Comparison of ENCODE assay signal across 22 cellular contexts in genomic region chr20:32516583-32516982, GRCh38.
DNase-seq lines count a peak whose midpoint lies in the region; ATAC-seq and TF ChIP-seq lines count a peak whose summit lies in the region.
"Had no signal": no experiment of that assay in that cellular context is flagged by ENCODE, and none has a peak within 500 bp of the region (broad histone marks: within the 10 kb centered on the region; RNA-seq: fewer than 3 reads in every experiment).

No MANE protein-coding gene starts in this region.

- H3K27ac Mint-ChIP-seq in MCF 10A (ENCODE audit: low read depth, unreplicated experiment) (no peak overlapping the region), T-cell (peak overlapping the region; percentile 80 to 98)
- H3K27ac Mint-ChIP-seq: T-helper 1 cell treated with Interleukin-12 subunit alpha and Interleukin-12 subunit beta and Interleukin-4 antibody, amounts not matched to agents 30 μg/mL and 1 μg/mL, for 36 hours; WTC11 had no signal

- no peaks in the 10 kb centered on the region for H3K27me3 Mint-ChIP-seq in MCF 10A (ENCODE audit: insufficient read depth, unreplicated experiment)
- H3K27me3 Mint-ChIP-seq in T-cell = no peaks in the 10 kb centered on the region

- peak overlapping the region; percentile 76 to 92 for H3K27ac ChIP-seq in breast epithelium
- H3K27ac ChIP-seq in layer of hippocampus (ENCODE audit: low read depth, low read length) = peak overlapping the region; percentile 31
- H3K27ac ChIP-seq in trophoblast cell (ENCODE audit: low read depth, low read length) = peak overlapping the region; percentile 89
- H3K27ac ChIP-seq: GM23248, hepatocyte had no signal

- no peak overlapping the region for H2AFZ ChIP-seq in trophoblast cell (ENCODE audit: insufficient read depth, low read length, poor library complexity)
- H2AFZ ChIP-seq: GM23248, hepatocyte had no signal

- H3K27me3 ChIP-seq in breast epithelium = no peaks in the 10 kb centered on the region
- no peaks in the 10 kb centered on the region for H3K27me3 ChIP-seq in layer of hippocampus (ENCODE audit: control insufficient read depth, insufficient read depth, low read length)
- no peaks in the 10 kb centered on the region for H3K27me3 ChIP-seq in trophoblast cell (ENCODE audit: insufficient read depth, low read length)
- H3K27me3 ChIP-seq: hepatocyte had no signal

- H3K36me3 Mint-ChIP-seq in MCF 10A (ENCODE audit: insufficient read depth, unreplicated experiment) = no peaks in the 10 kb centered on the region
- H3K36me3 Mint-ChIP-seq in T-cell = peaks cover 49% of the 10 kb centered on the region
- H3K36me3 Mint-ChIP-seq: WTC11 had no signal

- H2AK5ac ChIP-seq in trophoblast cell (ENCODE audit: low read length) = peak overlapping the region; percentile 13

- no peak for DNase-seq in breast epithelium (ENCODE audit: low spot score in 2 of 2)
- DNase-seq in MCF 10A (ENCODE audit: unreplicated experiment) = no peak
- no peak for DNase-seq in T-cell
- no peak for DNase-seq in trophoblast cell
- DNase-seq in NCI-H510A (lab: John Stamatoyannopoulos, UW) = no peak
- DNase-seq in SHP77 (lab: John Stamatoyannopoulos, UW) = no peak
- DNase-seq: ACHN; activated naive CD4-positive, alpha-beta T cell; effector CD8-positive, alpha-beta T cell; GM23248; KG1; left colon; NCI-H2171 treated with DMSO at 0.1 percent for 48 hours; NK-92 treated with Interleukin-12 subunit alpha and Interleukin-12 subunit beta, amount 100 ng/mL, for 24 hours; RPMI8226; stimulated activated CD4-positive, alpha-beta T cell treated with anti-CD3 and anti-CD28 coated beads, Interleukin-15, amount 100 ng/mL, for 24 hours had no signal

- peak overlapping the region; percentile 15 for H4K8ac ChIP-seq in trophoblast cell (ENCODE audit: low read depth, low read length)

- no peak overlapping the region for H3K4me3 Mint-ChIP-seq in MCF 10A (ENCODE audit: unreplicated experiment)
- H3K4me3 Mint-ChIP-seq in T-cell = peak overlapping the region in 1 of 3 donors; percentile 93
- H3K4me3 Mint-ChIP-seq: T-helper 1 cell treated with Interleukin-12 subunit alpha and Interleukin-12 subunit beta and Interleukin-4 antibody, amounts not matched to agents 30 μg/mL and 1 μg/mL, for 36 hours; WTC11 had no signal

- no peak overlapping the region for H4K12ac ChIP-seq in trophoblast cell (ENCODE audit: low read depth, low read length)

- H3K4me3 ChIP-seq in breast epithelium (no peak overlapping the region), trophoblast cell (ENCODE audit: low read depth, low read length) (no peak overlapping the region)
- H3K4me3 ChIP-seq: GM12878, GM23248, hepatocyte had no signal

- peak overlapping the region; percentile 70 for H2BK12ac ChIP-seq in trophoblast cell (ENCODE audit: low read length)

- peak overlapping the region; percentile 70 for H4K91ac ChIP-seq in trophoblast cell (ENCODE audit: low read depth, low read length)

- H2BK120ac ChIP-seq in trophoblast cell (ENCODE audit: insufficient read depth, low read length, poor library complexity) = peak overlapping the region; percentile 45

- POLR2A ChIA-PET in MCF 10A (lab: Yijun Ruan, JAX) (no interaction called here), T-cell (lab: Charles Lee) (interaction anchor here (0.7 kb wide), 2 partner anchors 120 to 147 kb away, joined by 3 to 4 read pairs; no protein-coding TSS in a partner anchor)

- H3K14ac ChIP-seq in trophoblast cell (ENCODE audit: low read length) = peak overlapping the region; percentile 8

- H3K4me1 Mint-ChIP-seq in MCF 10A (ENCODE audit: insufficient read depth, unreplicated experiment) = no peaks in the 10 kb centered on the region
- peaks cover 62 to 69% (median 63%) of the 10 kb centered on the region in 3 donors for H3K4me1 Mint-ChIP-seq in T-cell

- TF ChIP-seq CTCF in breast epithelium (IDR thresholded peaks at IDR 0.05) (no peak), MCF 10A (IDR thresholded peaks at IDR 0.05; ENCODE audit: unreplicated experiment) (no peak)

- no CpG with 5 or more reads among the region's 2 CpGs for WGBS in trophoblast cell (ENCODE audit: extremely low coverage, insufficient coverage, insufficient read length)

- CTCF ChIA-PET in MCF 10A (lab: Yijun Ruan, JAX) = interaction anchor here (0.6 to 13.8 kb wide), 2 partner anchors 11 to 136 kb away, joined by 6 to 360 read pairs; no protein-coding TSS in a partner anchor
- CTCF ChIA-PET in T-cell (lab: Charles Lee) = interaction anchor here in 1 of 2 donors (0.7 kb wide), 1 partner anchor 137 kb away, joined by 3 read pairs; no protein-coding TSS in a partner anchor

- BruUV-seq in MCF 10A (replicated peaks; lab: Mats Ljungman, UMichigan) = no TSS peak

- intact Hi-C loops in breast epithelium (cut with DNase I; ENCODE audit: low total_unique reads) (no loop called here), MCF 10A (cut with micrococcal nuclease) (no loop called here)

- H3K9me3 ChIP-seq in breast epithelium (no peaks in the 10 kb centered on the region), trophoblast cell (ENCODE audit: insufficient read depth, low read depth, low read length) (no peaks in the 10 kb centered on the region)

- H3K79me1 ChIP-seq in trophoblast cell (ENCODE audit: low read length) = peaks cover 32% of the 10 kb centered on the region

- ATAC-seq in T-cell (replicated peaks in 1 of 4) = no peak
- no peak for ATAC-seq in GM19455 (IDR thresholded peaks at IDR 0.05; ENCODE audit: unreplicated experiment)
- ATAC-seq: GM12878, left colon, WTC11 had no signal

- peak overlapping the region; percentile 11 for H2BK5ac ChIP-seq in trophoblast cell (ENCODE audit: low read depth, low read length, poor library complexity)

- no peak overlapping the region for H3K9ac ChIP-seq in trophoblast cell (ENCODE audit: low read length)
- H3K9ac ChIP-seq: GM23248 had no signal

- peak overlapping the region; percentile 9 for H3K4ac ChIP-seq in trophoblast cell (ENCODE audit: low read depth, low read length)

- peaks cover 4% of the 10 kb centered on the region for H3K79me2 ChIP-seq in trophoblast cell (ENCODE audit: control insufficient read depth, insufficient read depth, low read length, poor library complexity)
- H3K79me2 ChIP-seq: hepatocyte had no signal

- peak overlapping the region; percentile 8 for H3K4me2 ChIP-seq in trophoblast cell (ENCODE audit: low read length)
- H3K4me2 ChIP-seq: hepatocyte had no signal

- no peaks in the 10 kb centered on the region for H3K36me3 ChIP-seq in breast epithelium
- no peaks in the 10 kb centered on the region for H3K36me3 ChIP-seq in trophoblast cell (ENCODE audit: control insufficient read depth in 1 of 2, insufficient read depth in 2 of 2, low read length in 2 of 2)

- H3K4me1 ChIP-seq in breast epithelium (peaks cover 0 to 15% of the 10 kb centered on the region in 2 donors), trophoblast cell (ENCODE audit: control insufficient read depth in 1 of 2, insufficient read depth in 2 of 2, low read length in 2 of 2) (peaks cover 21 to 37% of the 10 kb centered on the region in 2 experiments)

- H3K18ac ChIP-seq in trophoblast cell (ENCODE audit: low read length) = peak overlapping the region; percentile 33

- no peak overlapping the region for H3K23ac ChIP-seq in trophoblast cell (ENCODE audit: low read length)

- no peak for TF ChIP-seq POLR2A in breast epithelium (IDR thresholded peaks at IDR 0.05)

- H3K9me3 Mint-ChIP-seq in MCF 10A (ENCODE audit: unreplicated experiment) (no peaks in the 10 kb centered on the region), T-cell (no peaks in the 10 kb centered on the region)
- H3K9me3 Mint-ChIP-seq: T-helper 1 cell treated with Interleukin-12 subunit alpha and Interleukin-12 subunit beta and Interleukin-4 antibody, amounts not matched to agents 30 μg/mL and 1 μg/mL, for 36 hours; WTC11 had no signal

Comparison
In these comparisons a context has a peak if more than half of its experiments do, and no peak if none do; other contexts are left out.
1. H3K27ac ChIP-seq: peak in every context shown above with its lines; median percentile 89 in trophoblast cell; 84 in breast epithelium; 31 in layer of hippocampus.